ENCODE assay signal across 12 cellular contexts in genomic region chr6:20266851-20267608, GRCh38. TPM values are rescaled to one million over a fixed set of nuclear protein-coding genes. Genes with fewer than 3 reads are reported as not detected.
DNase-seq lines count a peak whose midpoint lies in the region; ATAC-seq, FAIRE-seq and TF ChIP-seq lines count a peak whose summit lies in the region.
"Had no signal": no experiment of that assay in that cellular context is flagged by ENCODE, and none has a peak within 500 bp of the region (broad histone marks: within the 10 kb centered on the region; RNA-seq: fewer than 3 reads in every experiment).

No MANE protein-coding gene starts in this region.

- SMC1A ChIA-PET in GM12878 (lab: Charles Lee; ENCODE audit: uncharacterized antibody, unreplicated experiment) = interaction anchor here (0.7 kb wide), 1 partner anchor 113 kb away, joined by 4 read pairs; no protein-coding TSS in a partner anchor

- H3K27ac ChIP-seq in GM12878 (ENCODE audit: control insufficient read depth, insufficient read depth) = peak overlapping the region; percentile 35
- H3K27ac ChIP-seq in GM23248 = no peak overlapping the region
- H3K27ac ChIP-seq: lower lobe of right lung had no signal

- in situ Hi-C loops in GM12878 (cut with MboI) = no loop called here
- in situ Hi-C loops in GM23248 (cut with MboI) = no loop called here

- H3K79me2 ChIP-seq in GM12878 (ENCODE audit: control insufficient read depth, insufficient read depth, low read length) = no peaks in the 10 kb centered on the region
- H3K79me2 ChIP-seq in GM23248 (ENCODE audit: insufficient read depth) = no peaks in the 10 kb centered on the region

- POLR2A ChIA-PET in GM12878 (lab: Charles Lee) = interaction anchor here (0.5 kb wide), 1 partner anchor 136 kb away, joined by 3 read pairs; no protein-coding TSS in a partner anchor

- H3F3A ChIP-seq in GM23248 (ENCODE audit: insufficient read depth) = no peaks in the 10 kb centered on the region

- no peaks in the 10 kb centered on the region for H4K20me1 ChIP-seq in GM12878 (ENCODE audit: control insufficient read depth, insufficient read depth)
- H4K20me1 ChIP-seq in GM23248 (ENCODE audit: insufficient read depth) = no peaks in the 10 kb centered on the region

- WGBS in GM12878 (ENCODE audit: insufficient coverage, insufficient replicate concordance, low lambda C conversion rate, missing lambda C conversion rate) = 55% methylated on average over 11 of the region's 11 CpGs
- WGBS in GM23248 (ENCODE audit: low coverage in 1 of 2, low lambda C conversion rate in 2 of 2, missing lambda C conversion rate in 2 of 2), 2 experiments = 72 to 74% methylated on average over 11 of the region's 11 CpGs

- TF ChIP-seq RAD21 in GM12878 (IDR thresholded peaks at IDR 0.05; ENCODE audit: insufficient read depth, low read depth, low read length) = no peak

- TF ChIP-seq CTCF in GM12878 (IDR thresholded peaks at IDR 0.05 in 2 of 3, conservative IDR thresholded peaks at IDR 0.05 in 1 of 3; ENCODE audit: control insufficient read depth in 2 of 3, extremely low read depth in 1 of 3, insufficient read depth in 1 of 3, low read depth in 3 of 3, low read length in 3 of 3) (no peak), D721Med (IDR thresholded peaks at IDR 0.05; ENCODE audit: insufficient read depth, missing control alignments) (no peak)

- FAIRE-seq in GM12878 (lab: Jason Lieb, UNC) (peak; percentile 44), D721Med (lab: Jason Lieb, UNC) (no peak)

- intact Hi-C loops in GM12878 (cut with micrococcal nuclease; ENCODE audit: unreplicated experiment) = loop anchor here (5.0 kb wide), 1 partner anchor 55 kb away; the partner anchor contains the start of gene MBOAT1

- H3K9ac ChIP-seq in GM12878 (ENCODE audit: control insufficient read depth, insufficient read depth, low read length) (no peak overlapping the region), GM23248 (no peak overlapping the region)

- H2AFZ ChIP-seq in GM12878 (ENCODE audit: control insufficient read depth, low read depth, low read length) = peak overlapping the region; percentile 75
- no peak overlapping the region for H2AFZ ChIP-seq in GM23248

- H3K4me3 ChIP-seq in GM12878 (no peak overlapping the region), GM23248 (no peak overlapping the region)
- H3K4me3 ChIP-seq: lower lobe of right lung had no signal

- H3K4me1 ChIP-seq in GM12878 (ENCODE audit: control insufficient read depth, insufficient read depth, low read length) = peaks cover 7% of the 10 kb centered on the region
- H3K4me1 ChIP-seq in GM23248 (ENCODE audit: insufficient read depth) = no peaks in the 10 kb centered on the region
- H3K4me1 ChIP-seq: lower lobe of right lung had no signal

- no peaks in the 10 kb centered on the region for H3K9me2 ChIP-seq in GM23248 (ENCODE audit: insufficient read depth)

- H3K4me2 ChIP-seq in GM12878 (ENCODE audit: control insufficient read depth, insufficient read depth) (peak overlapping the region; percentile 52), GM23248 (ENCODE audit: unreplicated experiment) (no peak overlapping the region)

- peak; percentile 19 for DNase-seq in ELR (ENCODE audit: low read depth)
- peak; percentile 94 for DNase-seq in HPDE6-E6E7 (ENCODE audit: extremely low spot score)
- DNase-seq in GM12878 (ENCODE audit: low read depth, low spot score) = peak; percentile 12
- DNase-seq in GM23248 = no peak
- no peak for DNase-seq in NCI-H1930 (lab: John Stamatoyannopoulos, UW)
- no peak for DNase-seq in D721Med (ENCODE audit: insufficient read length, low spot score)
- DNase-seq: central memory CD4-positive, alpha-beta T cell; lower lobe of right lung; NCI-H2029 treated with DMSO at 0.1 percent for 48 hours; T-cell had no signal

- CTCF ChIA-PET in GM12878 (lab: Yijun Ruan, JAX) = interaction anchor here (0.6 to 0.9 kb wide), 2 partner anchors 211 to 267 kb away, joined by 3 to 5 read pairs; no protein-coding TSS in a partner anchor

- no peaks in the 10 kb centered on the region for H3K36me3 ChIP-seq in GM12878 (ENCODE audit: control insufficient read depth in 2 of 2, insufficient read depth in 2 of 2, low read length in 1 of 2)
- H3K36me3 ChIP-seq in GM23248 (ENCODE audit: low read depth) = no peaks in the 10 kb centered on the region
- H3K36me3 ChIP-seq: lower lobe of right lung had no signal

- no peak for TF ChIP-seq POLR2A in GM12878 (IDR thresholded peaks at IDR 0.05; ENCODE audit: low read depth, low read length)

- peaks cover 1% of the 10 kb centered on the region; the same call in 1 of the 3 replicates for H3K9me3 ChIP-seq in GM12878 (replicated peaks; ENCODE audit: control insufficient read depth, insufficient read depth, low read length)
- no peaks in the 10 kb centered on the region for H3K9me3 ChIP-seq in GM23248 (ENCODE audit: low read depth)
- H3K9me3 ChIP-seq: lower lobe of right lung had no signal

- BruUV-seq in GM12878 (replicated peaks; lab: Mats Ljungman, UMichigan) = no TSS peak

- H3K27me3 ChIP-seq in GM12878 (replicated peaks in 1 of 2; ENCODE audit: control insufficient read depth in 2 of 2, insufficient read depth in 2 of 2, low read length in 1 of 2) (no peaks in the 10 kb centered on the region; a peak in 1 of 4 replicates), GM23248 (replicated peaks; ENCODE audit: insufficient read depth) (no peaks in the 10 kb centered on the region)

- ATAC-seq in GM19035 (IDR thresholded peaks at IDR 0.05; ENCODE audit: unreplicated experiment) (peak; percentile 50), GM12878 (peak; percentile 94), HG02763 (IDR thresholded peaks at IDR 0.05; ENCODE audit: unreplicated experiment) (no peak)
- ATAC-seq: lower lobe of right lung, T-cell had no signal

- no peak for TF ChIP-seq EP300 in GM12878 (IDR thresholded peaks at IDR 0.05; ENCODE audit: borderline replicate concordance in 1 of 2, control insufficient read depth in 1 of 2, low read depth in 2 of 2, low read length in 2 of 2)

- RAD21 ChIA-PET in GM12878 (lab: Charles Lee; ENCODE audit: unreplicated experiment) = no interaction called here

TF ChIP-seq in GM12878, 131 proteins besides CTCF, POLR2A, EP300 and RAD21 (continues in another document):
- TF ChIP-seq CBX3 (IDR thresholded peaks at IDR 0.05; ENCODE audit: borderline replicate concordance, low read depth) = no peak
- TF ChIP-seq SPI1 (IDR thresholded peaks at IDR 0.05; ENCODE audit: borderline replicate concordance, insufficient read depth, low read depth, low read length) = peak; percentile 71
- TF ChIP-seq JUNB (IDR thresholded peaks at IDR 0.05) = peak; percentile 71
- peak; percentile 51; the same call in 1 of the 2 replicates for TF ChIP-seq ZNF384 (IDR thresholded peaks at IDR 0.05; ENCODE audit: borderline replicate concordance, low read depth, low read length)
- TF ChIP-seq SMARCA5 (IDR thresholded peaks at IDR 0.05) = no peak
- no peak for TF ChIP-seq NFYA (IDR thresholded peaks at IDR 0.05; ENCODE audit: borderline replicate concordance, low read depth, low read length)
- TF ChIP-seq ATF2 (IDR thresholded peaks at IDR 0.05; ENCODE audit: low read length) = 0 out of 2 replicates have a peak, but pooled peaks have one; percentile 32
- TF ChIP-seq JUND (IDR thresholded peaks at IDR 0.05; ENCODE audit: low read depth, low read length) = no peak
- no peak for TF ChIP-seq SIN3A (IDR thresholded peaks at IDR 0.05; ENCODE audit: low read depth, low read length)
- TF ChIP-seq MEF2A (IDR thresholded peaks at IDR 0.05; ENCODE audit: insufficient read depth, low read depth, low read length) = 0 out of 2 replicates have a peak, but pooled peaks have one; percentile 18
- no peak for TF ChIP-seq ZNF207 (IDR thresholded peaks at IDR 0.05; ENCODE audit: borderline replicate concordance)
- TF ChIP-seq EED (IDR thresholded peaks at IDR 0.05; ENCODE audit: low read depth) = peak; percentile 65
- no peak for TF ChIP-seq MEF2B (IDR thresholded peaks at IDR 0.05; ENCODE audit: partially characterized antibody, poor library complexity, severe bottlenecking)
- peak; percentile 45; the same call in 1 of the 2 replicates for TF ChIP-seq PML (IDR thresholded peaks at IDR 0.05; ENCODE audit: low read length)
- 0 out of 4 replicates have a peak, but pooled peaks of 1 of the 2 experiments have one; percentile 14 for TF ChIP-seq BHLHE40 (IDR thresholded peaks at IDR 0.05; ENCODE audit: borderline replicate concordance in 1 of 2, low read depth in 2 of 2, low read length in 1 of 2)
- TF ChIP-seq SREBF1 (IDR thresholded peaks at IDR 0.05; ENCODE audit: low read length) = no peak
- 0 out of 2 replicates have a peak, but pooled peaks have one; percentile 22 for TF ChIP-seq DPF2 (IDR thresholded peaks at IDR 0.05)

RNA-seq across cellular contexts. Expression of gene MBOAT1, which starts 54.8 kb away (rescaled TPM):
- 52.4 and 54.2 TPM in 2 replicates for total RNA-seq in GM12878 (2013; cell fraction: nucleolus; rRNA removed)
- 21.0 and 22.7 TPM in 2 replicates for total RNA-seq in GM12878 (2014; rRNA removed)
- 17.0 and 17.2 TPM in 2 replicates for total RNA-seq in GM12878 (2014; rRNA removed; fragmentation: Illumina TruSeq; extraction: Trizol)
- 18.2 and 19.3 TPM in 2 replicates for total RNA-seq in GM12878 (2021)
- polyA plus RNA-seq in GM12878 (2011; ENCODE audit: low read depth) = 7.0 TPM
- polyA plus RNA-seq in GM12878 (2011; rRNA removed) = 13.9 and 16.1 TPM in 2 replicates
- 9.0 and 11.4 TPM in 2 replicates for polyA plus RNA-seq in GM12878 (2011; cell fraction: cytosol; rRNA removed)
- polyA plus RNA-seq in GM12878 (2011; cell fraction: nucleus; rRNA removed) = 17.9 and 22.1 TPM in 2 replicates
- polyA plus RNA-seq in GM12878 (2012) = 6.3 and 9.0 TPM in 2 replicates
- 13.3 and 20.8 TPM in 2 replicates for polyA plus RNA-seq in GM12878 (2014; fragmentation: Illumina TruSeq; extraction: Trizol)
- under 1 TPM; 0.39 to 0.44 TPM for polyA plus RNA-seq in GM12878 (2014; fragmentation: Nextera tagmentation; extraction: Ambion mirVana)
- 7.6 and 9.9 TPM in 2 replicates for polyA plus RNA-seq in GM12878 (2014; rRNA removed)
- polyA plus RNA-seq in GM12878 (2016; fragmentation: Nextera tagmentation; extraction: Ambion mirVana) = 1 to 10 TPM; 4.6 to 7.7 TPM
- 33.9 and 34.7 TPM in 2 replicates for polyA minus RNA-seq in GM12878 (2011; rRNA and poly(A)+ RNA removed)
- polyA minus RNA-seq in GM12878 (2011; cell fraction: cytosol; rRNA and poly(A)+ RNA removed) = 17.2 and 17.4 TPM in 2 replicates
- 17.4 and 22.4 TPM in 2 replicates for polyA minus RNA-seq in GM12878 (2011; cell fraction: nucleus; rRNA and poly(A)+ RNA removed)
- total RNA-seq in GM23248 (2014; rRNA removed; shearing (Covaris generic)) = 4.0 and 7.0 TPM in 2 replicates
- 1.7 and 1.8 TPM in 2 replicates for polyA plus RNA-seq in GM23248 (2016; fragmentation: Nextera tagmentation; extraction: Ambion mirVana)

Comparison
In these comparisons a context has a peak if more than half of its experiments do, and no peak if none do; other contexts are left out.
1. DNase-seq: peak in ELR (single experiment), HPDE6-E6E7 (single experiment) and GM12878 (single experiment); none in GM23248 (single experiment), NCI-H1930 (0 of 2) and D721Med (single experiment).